In the genomic region with DNA sequence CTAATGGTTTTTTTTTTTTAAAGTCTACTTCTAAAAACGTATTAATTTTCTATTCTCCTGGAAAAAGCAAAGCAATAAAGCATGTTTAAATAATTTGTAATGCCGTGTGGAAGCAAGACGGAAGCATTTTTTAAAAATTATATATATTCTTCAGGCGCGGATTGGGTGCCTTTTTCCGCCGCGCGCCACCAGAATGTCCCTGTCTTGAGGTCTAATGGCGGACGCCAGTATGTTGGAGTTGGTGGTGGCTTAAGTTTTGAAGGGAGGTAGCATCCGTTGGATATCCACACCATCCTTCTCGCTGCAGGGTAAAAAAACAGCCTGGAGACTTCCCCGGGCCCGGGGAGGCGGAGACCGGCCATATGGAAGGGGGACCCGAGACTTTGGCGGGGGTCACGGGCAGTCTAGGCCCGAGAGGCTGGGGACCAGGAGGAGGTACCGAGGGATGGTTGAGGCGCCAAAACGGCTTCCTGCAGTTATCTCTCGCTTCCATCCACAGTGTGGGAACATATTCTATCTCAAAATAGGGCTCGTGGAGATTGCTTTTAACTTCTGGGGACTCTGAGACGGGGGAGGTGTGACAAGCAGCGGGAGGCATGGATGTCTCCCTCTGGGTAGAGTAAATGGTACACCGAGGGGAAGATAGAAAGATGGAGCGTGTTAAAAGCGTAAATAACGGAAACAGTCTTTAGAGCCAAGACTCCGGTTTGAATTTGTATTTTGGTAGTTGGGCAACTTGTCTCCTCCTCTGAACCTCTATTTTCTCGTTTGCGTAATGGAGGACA, we compare ENCODE assay signal across 1 cellular context.
TF ChIP-seq lines count a peak whose summit lies in the region.

A gene (plus strand): TSS at position 196 of the 785 bp plus-strand sequence. CDS start 2,841 bp downstream, outside the sequence.

TF ChIP-seq in GM12878, 131 proteins besides CTCF, POLR2A, EP300 and RAD21 (continued from another document and continues in another):
- TF ChIP-seq, protein P1, sequence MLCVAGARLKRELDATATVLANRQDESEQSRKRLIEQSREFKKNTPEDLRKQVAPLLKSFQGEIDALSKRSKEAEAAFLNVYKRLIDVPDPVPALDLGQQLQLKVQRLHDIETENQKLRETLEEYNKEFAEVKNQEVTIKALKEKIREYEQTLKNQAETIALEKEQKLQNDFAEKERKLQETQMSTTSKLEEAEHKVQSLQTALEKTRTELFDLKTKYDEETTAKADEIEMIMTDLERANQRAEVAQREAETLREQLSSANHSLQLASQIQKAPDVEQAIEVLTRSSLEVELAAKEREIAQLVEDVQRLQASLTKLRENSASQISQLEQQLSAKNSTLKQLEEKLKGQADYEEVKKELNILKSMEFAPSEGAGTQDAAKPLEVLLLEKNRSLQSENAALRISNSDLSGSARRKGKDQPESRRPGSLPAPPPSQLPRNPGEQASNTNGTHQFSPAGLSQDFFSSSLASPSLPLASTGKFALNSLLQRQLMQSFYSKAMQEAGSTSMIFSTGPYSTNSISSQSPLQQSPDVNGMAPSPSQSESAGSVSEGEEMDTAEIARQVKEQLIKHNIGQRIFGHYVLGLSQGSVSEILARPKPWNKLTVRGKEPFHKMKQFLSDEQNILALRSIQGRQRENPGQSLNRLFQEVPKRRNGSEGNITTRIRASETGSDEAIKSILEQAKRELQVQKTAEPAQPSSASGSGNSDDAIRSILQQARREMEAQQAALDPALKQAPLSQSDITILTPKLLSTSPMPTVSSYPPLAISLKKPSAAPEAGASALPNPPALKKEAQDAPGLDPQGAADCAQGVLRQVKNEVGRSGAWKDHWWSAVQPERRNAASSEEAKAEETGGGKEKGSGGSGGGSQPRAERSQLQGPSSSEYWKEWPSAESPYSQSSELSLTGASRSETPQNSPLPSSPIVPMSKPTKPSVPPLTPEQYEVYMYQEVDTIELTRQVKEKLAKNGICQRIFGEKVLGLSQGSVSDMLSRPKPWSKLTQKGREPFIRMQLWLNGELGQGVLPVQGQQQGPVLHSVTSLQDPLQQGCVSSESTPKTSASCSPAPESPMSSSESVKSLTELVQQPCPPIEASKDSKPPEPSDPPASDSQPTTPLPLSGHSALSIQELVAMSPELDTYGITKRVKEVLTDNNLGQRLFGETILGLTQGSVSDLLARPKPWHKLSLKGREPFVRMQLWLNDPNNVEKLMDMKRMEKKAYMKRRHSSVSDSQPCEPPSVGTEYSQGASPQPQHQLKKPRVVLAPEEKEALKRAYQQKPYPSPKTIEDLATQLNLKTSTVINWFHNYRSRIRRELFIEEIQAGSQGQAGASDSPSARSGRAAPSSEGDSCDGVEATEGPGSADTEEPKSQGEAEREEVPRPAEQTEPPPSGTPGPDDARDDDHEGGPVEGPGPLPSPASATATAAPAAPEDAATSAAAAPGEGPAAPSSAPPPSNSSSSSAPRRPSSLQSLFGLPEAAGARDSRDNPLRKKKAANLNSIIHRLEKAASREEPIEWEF (IDR thresholded peaks at IDR 0.05; ENCODE audit: insufficient replicate concordance, low read depth, low read length): no peak
- TF ChIP-seq MEF2B (IDR thresholded peaks at IDR 0.05; ENCODE audit: partially characterized antibody, poor library complexity, severe bottlenecking): peak; percentile 32
- TF ChIP-seq NR2C1 (IDR thresholded peaks at IDR 0.05): no peak
- 0 out of 2 replicates have a peak, but pooled peaks have one; percentile 19 for TF ChIP-seq MTA2 (IDR thresholded peaks at IDR 0.05; ENCODE audit: low read depth)
- TF ChIP-seq, protein P2, sequence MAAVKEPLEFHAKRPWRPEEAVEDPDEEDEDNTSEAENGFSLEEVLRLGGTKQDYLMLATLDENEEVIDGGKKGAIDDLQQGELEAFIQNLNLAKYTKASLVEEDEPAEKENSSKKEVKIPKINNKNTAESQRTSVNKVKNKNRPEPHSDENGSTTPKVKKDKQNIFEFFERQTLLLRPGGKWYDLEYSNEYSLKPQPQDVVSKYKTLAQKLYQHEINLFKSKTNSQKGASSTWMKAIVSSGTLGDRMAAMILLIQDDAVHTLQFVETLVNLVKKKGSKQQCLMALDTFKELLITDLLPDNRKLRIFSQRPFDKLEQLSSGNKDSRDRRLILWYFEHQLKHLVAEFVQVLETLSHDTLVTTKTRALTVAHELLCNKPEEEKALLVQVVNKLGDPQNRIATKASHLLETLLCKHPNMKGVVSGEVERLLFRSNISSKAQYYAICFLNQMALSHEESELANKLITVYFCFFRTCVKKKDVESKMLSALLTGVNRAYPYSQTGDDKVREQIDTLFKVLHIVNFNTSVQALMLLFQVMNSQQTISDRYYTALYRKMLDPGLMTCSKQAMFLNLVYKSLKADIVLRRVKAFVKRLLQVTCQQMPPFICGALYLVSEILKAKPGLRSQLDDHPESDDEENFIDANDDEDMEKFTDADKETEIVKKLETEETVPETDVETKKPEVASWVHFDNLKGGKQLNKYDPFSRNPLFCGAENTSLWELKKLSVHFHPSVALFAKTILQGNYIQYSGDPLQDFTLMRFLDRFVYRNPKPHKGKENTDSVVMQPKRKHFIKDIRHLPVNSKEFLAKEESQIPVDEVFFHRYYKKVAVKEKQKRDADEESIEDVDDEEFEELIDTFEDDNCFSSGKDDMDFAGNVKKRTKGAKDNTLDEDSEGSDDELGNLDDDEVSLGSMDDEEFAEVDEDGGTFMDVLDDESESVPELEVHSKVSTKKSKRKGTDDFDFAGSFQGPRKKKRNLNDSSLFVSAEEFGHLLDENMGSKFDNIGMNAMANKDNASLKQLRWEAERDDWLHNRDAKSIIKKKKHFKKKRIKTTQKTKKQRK (IDR thresholded peaks at IDR 0.05; ENCODE audit: low read depth, low read length): no peak
- no peak for TF ChIP-seq NRF1 (conservative IDR thresholded peaks at IDR 0.05; ENCODE audit: low read depth, low read length)
- TF ChIP-seq, protein P3, sequence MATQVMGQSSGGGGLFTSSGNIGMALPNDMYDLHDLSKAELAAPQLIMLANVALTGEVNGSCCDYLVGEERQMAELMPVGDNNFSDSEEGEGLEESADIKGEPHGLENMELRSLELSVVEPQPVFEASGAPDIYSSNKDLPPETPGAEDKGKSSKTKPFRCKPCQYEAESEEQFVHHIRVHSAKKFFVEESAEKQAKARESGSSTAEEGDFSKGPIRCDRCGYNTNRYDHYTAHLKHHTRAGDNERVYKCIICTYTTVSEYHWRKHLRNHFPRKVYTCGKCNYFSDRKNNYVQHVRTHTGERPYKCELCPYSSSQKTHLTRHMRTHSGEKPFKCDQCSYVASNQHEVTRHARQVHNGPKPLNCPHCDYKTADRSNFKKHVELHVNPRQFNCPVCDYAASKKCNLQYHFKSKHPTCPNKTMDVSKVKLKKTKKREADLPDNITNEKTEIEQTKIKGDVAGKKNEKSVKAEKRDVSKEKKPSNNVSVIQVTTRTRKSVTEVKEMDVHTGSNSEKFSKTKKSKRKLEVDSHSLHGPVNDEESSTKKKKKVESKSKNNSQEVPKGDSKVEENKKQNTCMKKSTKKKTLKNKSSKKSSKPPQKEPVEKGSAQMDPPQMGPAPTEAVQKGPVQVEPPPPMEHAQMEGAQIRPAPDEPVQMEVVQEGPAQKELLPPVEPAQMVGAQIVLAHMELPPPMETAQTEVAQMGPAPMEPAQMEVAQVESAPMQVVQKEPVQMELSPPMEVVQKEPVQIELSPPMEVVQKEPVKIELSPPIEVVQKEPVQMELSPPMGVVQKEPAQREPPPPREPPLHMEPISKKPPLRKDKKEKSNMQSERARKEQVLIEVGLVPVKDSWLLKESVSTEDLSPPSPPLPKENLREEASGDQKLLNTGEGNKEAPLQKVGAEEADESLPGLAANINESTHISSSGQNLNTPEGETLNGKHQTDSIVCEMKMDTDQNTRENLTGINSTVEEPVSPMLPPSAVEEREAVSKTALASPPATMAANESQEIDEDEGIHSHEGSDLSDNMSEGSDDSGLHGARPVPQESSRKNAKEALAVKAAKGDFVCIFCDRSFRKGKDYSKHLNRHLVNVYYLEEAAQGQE (IDR thresholded peaks at IDR 0.05; ENCODE audit: low read depth, low read length): peak; percentile 45; the same call in 1 of the 2 replicates
- no peak for TF ChIP-seq YBX1 (IDR thresholded peaks at IDR 0.05)
- TF ChIP-seq IKZF2 (IDR thresholded peaks at IDR 0.05): no peak; a peak in 1 of 4 replicates
- TF ChIP-seq TARDBP (IDR thresholded peaks at IDR 0.05; ENCODE audit: borderline replicate concordance): 0 out of 2 replicates have a peak, but pooled peaks have one; percentile 65
- TF ChIP-seq BMI1 (IDR thresholded peaks at IDR 0.05; ENCODE audit: borderline replicate concordance): no peak
- TF ChIP-seq, protein P4, sequence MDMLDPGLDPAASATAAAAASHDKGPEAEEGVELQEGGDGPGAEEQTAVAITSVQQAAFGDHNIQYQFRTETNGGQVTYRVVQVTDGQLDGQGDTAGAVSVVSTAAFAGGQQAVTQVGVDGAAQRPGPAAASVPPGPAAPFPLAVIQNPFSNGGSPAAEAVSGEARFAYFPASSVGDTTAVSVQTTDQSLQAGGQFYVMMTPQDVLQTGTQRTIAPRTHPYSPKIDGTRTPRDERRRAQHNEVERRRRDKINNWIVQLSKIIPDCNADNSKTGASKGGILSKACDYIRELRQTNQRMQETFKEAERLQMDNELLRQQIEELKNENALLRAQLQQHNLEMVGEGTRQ (IDR thresholded peaks at IDR 0.05; ENCODE audit: borderline replicate concordance, low read depth, low read length): no peak
- peak; percentile 99 for TF ChIP-seq ZNF384 (IDR thresholded peaks at IDR 0.05; ENCODE audit: borderline replicate concordance, low read depth, low read length)
- no peak for TF ChIP-seq RELA (IDR thresholded peaks at IDR 0.05; ENCODE audit: borderline replicate concordance, partially characterized antibody)
- TF ChIP-seq NFIC (IDR thresholded peaks at IDR 0.05; ENCODE audit: low read depth, low read length): peak; percentile 70
- TF ChIP-seq, protein P5, sequence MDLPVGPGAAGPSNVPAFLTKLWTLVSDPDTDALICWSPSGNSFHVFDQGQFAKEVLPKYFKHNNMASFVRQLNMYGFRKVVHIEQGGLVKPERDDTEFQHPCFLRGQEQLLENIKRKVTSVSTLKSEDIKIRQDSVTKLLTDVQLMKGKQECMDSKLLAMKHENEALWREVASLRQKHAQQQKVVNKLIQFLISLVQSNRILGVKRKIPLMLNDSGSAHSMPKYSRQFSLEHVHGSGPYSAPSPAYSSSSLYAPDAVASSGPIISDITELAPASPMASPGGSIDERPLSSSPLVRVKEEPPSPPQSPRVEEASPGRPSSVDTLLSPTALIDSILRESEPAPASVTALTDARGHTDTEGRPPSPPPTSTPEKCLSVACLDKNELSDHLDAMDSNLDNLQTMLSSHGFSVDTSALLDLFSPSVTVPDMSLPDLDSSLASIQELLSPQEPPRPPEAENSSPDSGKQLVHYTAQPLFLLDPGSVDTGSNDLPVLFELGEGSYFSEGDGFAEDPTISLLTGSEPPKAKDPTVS (IDR thresholded peaks at IDR 0.05; ENCODE audit: low read depth, low read length): no peak
- peak; percentile 97 for TF ChIP-seq POLR2AphosphoS5 (IDR thresholded peaks at IDR 0.05; ENCODE audit: low read length)
- TF ChIP-seq NR2F1 (conservative IDR thresholded peaks at IDR 0.05): peak; percentile 61
- TF ChIP-seq, protein P6, sequence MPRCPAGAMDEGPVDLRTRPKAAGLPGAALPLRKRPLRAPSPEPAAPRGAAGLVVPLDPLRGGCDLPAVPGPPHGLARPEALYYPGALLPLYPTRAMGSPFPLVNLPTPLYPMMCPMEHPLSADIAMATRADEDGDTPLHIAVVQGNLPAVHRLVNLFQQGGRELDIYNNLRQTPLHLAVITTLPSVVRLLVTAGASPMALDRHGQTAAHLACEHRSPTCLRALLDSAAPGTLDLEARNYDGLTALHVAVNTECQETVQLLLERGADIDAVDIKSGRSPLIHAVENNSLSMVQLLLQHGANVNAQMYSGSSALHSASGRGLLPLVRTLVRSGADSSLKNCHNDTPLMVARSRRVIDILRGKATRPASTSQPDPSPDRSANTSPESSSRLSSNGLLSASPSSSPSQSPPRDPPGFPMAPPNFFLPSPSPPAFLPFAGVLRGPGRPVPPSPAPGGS (IDR thresholded peaks at IDR 0.05; ENCODE audit: borderline replicate concordance, insufficient read depth, low read depth, low read length, poor library complexity, severe bottlenecking): no peak
- TF ChIP-seq MXI1 (IDR thresholded peaks at IDR 0.05; ENCODE audit: low read depth, low read length): peak; percentile 84
- peak; percentile 99 for TF ChIP-seq TAF1 (IDR thresholded peaks at IDR 0.05; ENCODE audit: borderline replicate concordance, low read depth, low read length)
- TF ChIP-seq NFYA (IDR thresholded peaks at IDR 0.05; ENCODE audit: borderline replicate concordance, low read depth, low read length): no peak
- TF ChIP-seq IKZF1 (conservative IDR thresholded peaks at IDR 0.05): no peak
- TF ChIP-seq BHLHE40 (IDR thresholded peaks at IDR 0.05; ENCODE audit: borderline replicate concordance in 1 of 2, low read depth in 2 of 2, low read length in 1 of 2): peak in 1 of 2 experiments; percentile 59; a peak in 1 of 4 replicates
- TF ChIP-seq NFXL1 (IDR thresholded peaks at IDR 0.05; ENCODE audit: borderline replicate concordance): no peak
- no peak for TF ChIP-seq JUNB (IDR thresholded peaks at IDR 0.05)
- TF ChIP-seq LARP7 (IDR thresholded peaks at IDR 0.05): peak; percentile 92
- TF ChIP-seq, protein P7, sequence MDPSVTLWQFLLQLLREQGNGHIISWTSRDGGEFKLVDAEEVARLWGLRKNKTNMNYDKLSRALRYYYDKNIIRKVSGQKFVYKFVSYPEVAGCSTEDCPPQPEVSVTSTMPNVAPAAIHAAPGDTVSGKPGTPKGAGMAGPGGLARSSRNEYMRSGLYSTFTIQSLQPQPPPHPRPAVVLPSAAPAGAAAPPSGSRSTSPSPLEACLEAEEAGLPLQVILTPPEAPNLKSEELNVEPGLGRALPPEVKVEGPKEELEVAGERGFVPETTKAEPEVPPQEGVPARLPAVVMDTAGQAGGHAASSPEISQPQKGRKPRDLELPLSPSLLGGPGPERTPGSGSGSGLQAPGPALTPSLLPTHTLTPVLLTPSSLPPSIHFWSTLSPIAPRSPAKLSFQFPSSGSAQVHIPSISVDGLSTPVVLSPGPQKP (IDR thresholded peaks at IDR 0.05; ENCODE audit: low read depth, low read length): no peak; the same call in none of the 2 replicates
- TF ChIP-seq KDM1A (IDR thresholded peaks at IDR 0.05; ENCODE audit: borderline replicate concordance): no peak
- TF ChIP-seq, protein P8, sequence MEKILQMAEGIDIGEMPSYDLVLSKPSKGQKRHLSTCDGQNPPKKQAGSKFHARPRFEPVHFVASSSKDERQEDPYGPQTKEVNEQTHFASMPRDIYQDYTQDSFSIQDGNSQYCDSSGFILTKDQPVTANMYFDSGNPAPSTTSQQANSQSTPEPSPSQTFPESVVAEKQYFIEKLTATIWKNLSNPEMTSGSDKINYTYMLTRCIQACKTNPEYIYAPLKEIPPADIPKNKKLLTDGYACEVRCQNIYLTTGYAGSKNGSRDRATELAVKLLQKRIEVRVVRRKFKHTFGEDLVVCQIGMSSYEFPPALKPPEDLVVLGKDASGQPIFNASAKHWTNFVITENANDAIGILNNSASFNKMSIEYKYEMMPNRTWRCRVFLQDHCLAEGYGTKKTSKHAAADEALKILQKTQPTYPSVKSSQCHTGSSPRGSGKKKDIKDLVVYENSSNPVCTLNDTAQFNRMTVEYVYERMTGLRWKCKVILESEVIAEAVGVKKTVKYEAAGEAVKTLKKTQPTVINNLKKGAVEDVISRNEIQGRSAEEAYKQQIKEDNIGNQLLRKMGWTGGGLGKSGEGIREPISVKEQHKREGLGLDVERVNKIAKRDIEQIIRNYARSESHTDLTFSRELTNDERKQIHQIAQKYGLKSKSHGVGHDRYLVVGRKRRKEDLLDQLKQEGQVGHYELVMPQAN (conservative IDR thresholded peaks at IDR 0.05): peak; percentile 87
